In the genomic region with DNA sequence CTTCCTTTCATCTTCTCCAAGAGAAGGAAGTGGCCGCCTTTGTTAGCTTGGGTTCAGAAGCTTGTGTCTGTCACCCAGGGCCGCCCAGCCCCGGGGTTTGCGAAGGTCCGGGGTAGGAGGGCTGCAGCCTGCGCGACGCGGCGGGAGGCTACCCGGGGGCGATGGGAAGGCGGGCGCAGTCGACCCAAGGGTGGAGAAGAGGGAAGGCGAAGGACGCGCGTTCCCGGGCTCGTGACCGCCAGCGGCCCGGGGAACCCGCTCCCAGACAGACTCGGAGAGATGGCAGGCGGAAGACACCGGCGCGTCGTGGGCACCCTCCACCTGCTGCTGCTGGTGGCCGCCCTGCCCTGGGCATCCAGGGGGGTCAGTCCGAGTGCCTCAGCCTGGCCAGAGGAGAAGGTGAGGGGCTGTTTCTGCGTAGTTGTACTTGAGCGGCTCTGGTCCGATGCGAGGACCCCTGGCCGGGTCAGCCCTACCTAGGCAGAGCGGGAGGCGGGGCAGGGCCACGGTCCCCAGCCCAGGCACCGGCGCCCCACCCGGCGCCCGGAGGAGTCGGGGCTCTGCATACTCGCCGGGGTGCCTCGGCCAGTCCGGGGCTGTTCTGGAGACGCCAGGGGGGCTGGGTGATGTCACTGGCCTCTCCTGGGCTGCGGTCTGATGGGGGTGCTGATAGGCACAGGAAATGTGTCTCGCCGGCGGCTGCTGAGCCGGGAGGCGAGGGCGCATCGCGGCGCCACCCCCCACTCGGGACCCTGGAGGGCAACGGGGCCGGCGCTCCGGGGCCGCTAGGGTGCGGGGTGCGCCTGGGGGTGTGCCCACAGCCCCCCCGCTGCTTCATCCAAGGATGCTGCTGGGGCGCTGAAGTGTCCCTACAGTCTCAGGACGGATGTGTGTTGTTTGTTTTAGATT, we compare ENCODE assay signal across 8 cellular contexts.
DNase-seq lines count a peak whose midpoint lies in the region; ATAC-seq and TF ChIP-seq lines count a peak whose summit lies in the region.

A gene (plus strand): TSS at position 178 of the 909 bp plus-strand sequence. CDS start 102 bp downstream, at position 280.

- peaks cover 87% of the 10 kb centered on the region for H3K79me2 ChIP-seq in KMS-11 (ENCODE audit: insufficient read depth, low read depth)

- TF ChIP-seq CTCF in KMS-11 (conservative IDR thresholded peaks at IDR 0.05; ENCODE audit: low read depth, low read length): no peak

- peak; percentile 62 for DNase-seq in activated CD4-positive, alpha-beta T cell treated with anti-CD3 and anti-CD28 coated beads, Interleukin-2, amount 50 U/mL, for 1 hour
- peak; percentile 58 for DNase-seq in effector CD4-positive, alpha-beta T cell
- peak; percentile 14 for DNase-seq in medulla oblongata (ENCODE audit: extremely low spot score)
- DNase-seq in stimulated activated CD8-positive, alpha-beta memory T cell treated with anti-CD3 and anti-CD28 coated beads, Interleukin-7, amount 100 ng/mL, for 4 hours (ENCODE audit: low read depth in 2 of 2): peak; percentile 40 to 73
- no peak for DNase-seq in SKM-1 (lab: John Stamatoyannopoulos, UW; ENCODE audit: unreplicated experiment)
- no peak for DNase-seq in cerebellar cortex (ENCODE audit: low spot score)

- no peaks in the 10 kb centered on the region for H4K20me1 ChIP-seq in KMS-11 (ENCODE audit: insufficient read depth)

- peak within 1 kb of the TSS; percentile 81 for H3K4me3 ChIP-seq in KMS-11 (IDR thresholded peaks at IDR 0.05; ENCODE audit: insufficient read depth, low read depth, low read length)

- H3K27me3 ChIP-seq in KMS-11 (ENCODE audit: insufficient read depth, low read depth): no peaks in the 10 kb centered on the region

- peak within 1 kb of the TSS; percentile 92 for H3K27ac ChIP-seq in KMS-11

- H3K36me3 ChIP-seq in KMS-11 (ENCODE audit: insufficient read depth): no peaks in the 10 kb centered on the region

- peak within 1 kb of the TSS; percentile 9; the same call in 1 of the 2 replicates for H2AFZ ChIP-seq in KMS-11 (ENCODE audit: low read depth)

- peak within 1 kb of the TSS; percentile 90 for H3K9ac ChIP-seq in KMS-11

- peaks cover 83% of the 10 kb centered on the region for H3K4me1 ChIP-seq in KMS-11 (ENCODE audit: low read depth, poor library complexity, severe bottlenecking)

- ATAC-seq in GM18498 (IDR thresholded peaks at IDR 0.05; ENCODE audit: unreplicated experiment): peak; percentile 64

- peak within 1 kb of the TSS; percentile 97 for H3K4me2 ChIP-seq in KMS-11

Comparison
In these comparisons a context has a peak if more than half of its experiments do, and no peak if none do; other contexts are left out.
1. DNase-seq: peak in activated CD4-positive, alpha-beta T cell treated with anti-CD3 and anti-CD28 coated beads, Interleukin-2, amount 50 U/mL, for 1 hour (single experiment), effector CD4-positive, alpha-beta T cell (single experiment), medulla oblongata (single experiment) and stimulated activated CD8-positive, alpha-beta memory T cell treated with anti-CD3 and anti-CD28 coated beads, Interleukin-7, amount 100 ng/mL, for 4 hours (2 of 2); none in SKM-1 (single experiment) and cerebellar cortex (single experiment).